In the genomic region with DNA sequence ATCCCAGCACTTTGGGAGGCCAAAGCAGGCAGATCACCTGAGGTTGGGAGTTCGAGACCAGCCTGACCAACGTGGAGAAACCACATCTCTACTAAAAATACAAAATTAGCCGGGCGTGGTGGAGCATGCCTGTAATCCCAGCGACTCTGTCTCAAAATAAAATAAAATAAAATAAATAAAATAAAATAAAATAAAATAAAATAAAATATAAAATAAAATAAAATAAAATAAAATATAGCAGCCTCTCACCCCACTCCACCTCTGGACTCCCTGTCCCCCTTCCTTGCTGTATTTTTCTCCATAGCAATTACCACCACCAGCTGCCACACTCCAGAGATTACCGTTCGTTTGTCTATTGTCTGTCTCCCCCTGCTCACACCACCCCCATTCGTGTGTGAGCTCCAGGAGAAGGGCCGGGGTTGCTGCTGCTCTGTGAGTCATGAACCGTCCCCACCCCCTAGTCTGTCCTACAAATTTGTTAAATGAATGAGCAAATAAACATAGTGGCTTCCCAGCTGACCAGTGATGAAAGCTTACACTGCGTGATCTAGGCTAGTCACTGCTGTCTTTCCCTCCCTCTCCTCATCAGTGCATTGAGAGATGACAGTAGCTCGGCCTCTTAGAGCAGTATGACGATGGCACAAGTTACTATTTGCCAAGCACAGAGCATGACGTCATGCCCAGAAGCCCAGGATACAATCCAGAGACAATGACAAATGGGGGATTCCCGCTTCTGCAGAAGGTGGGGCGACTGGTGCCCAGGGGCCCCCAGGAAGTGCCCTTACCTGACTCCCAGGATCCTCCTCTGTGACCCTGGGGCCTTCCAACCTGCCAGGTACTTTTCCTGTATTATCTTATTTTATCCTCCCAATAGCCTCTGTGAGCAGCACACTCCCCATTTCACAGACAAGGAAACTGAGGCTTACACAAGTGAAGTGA, we compare ENCODE assay signal across 8 cellular contexts. TPM values are rescaled to one million over a fixed set of nuclear protein-coding genes. Genes with fewer than 3 reads are reported as not detected.
A peak's percentile ranks its signal among the peaks of the same experiment; 100 is the strongest.
DNase-seq lines count a peak whose midpoint lies in the region; TF ChIP-seq lines count a peak whose summit lies in the region.

No MANE protein-coding gene starts in this region.

- H3K27ac ChIP-seq in liver (ENCODE audit: low read depth in 1 of 2, low read length in 2 of 2) = no peak overlapping the region
- no peak overlapping the region for H3K27ac ChIP-seq in tibial artery

- no peaks in the 10 kb centered on the region for H3K36me3 ChIP-seq in adipocyte (ENCODE audit: control insufficient read depth, insufficient read depth, low read length, severe bottlenecking)
- no peaks in the 10 kb centered on the region for H3K36me3 ChIP-seq in liver (ENCODE audit: control insufficient read depth in 4 of 4, insufficient read depth in 3 of 4, low read depth in 1 of 4, low read length in 3 of 4)
- H3K36me3 ChIP-seq in tibial artery = no peaks in the 10 kb centered on the region

- H3K9ac ChIP-seq in adipocyte (ENCODE audit: low read length) = no peak overlapping the region
- no peak overlapping the region for H3K9ac ChIP-seq in liver (ENCODE audit: low read depth in 1 of 2, low read length in 2 of 2)

- no peaks in the 10 kb centered on the region for H3K27me3 ChIP-seq in adipocyte (replicated peaks; ENCODE audit: control insufficient read depth, insufficient read depth, low read length)
- H3K27me3 ChIP-seq in liver (ENCODE audit: control insufficient read depth in 4 of 4, insufficient read depth in 4 of 4, low read length in 3 of 4) = no peaks in the 10 kb centered on the region
- H3K27me3 ChIP-seq in tibial artery = no peaks in the 10 kb centered on the region

- 69% methylated on average over 16 of the region's 16 CpGs for WGBS in liver

- H3K4me3 ChIP-seq in adipocyte (ENCODE audit: low read length) (no peak overlapping the region), liver (ENCODE audit: low read depth in 1 of 3, low read length in 3 of 3) (no peak overlapping the region), tibial artery (no peak overlapping the region)

- no peak for TF ChIP-seq RAD21 in liver (IDR thresholded peaks at IDR 0.05)

- TF ChIP-seq CTCF in liver (IDR thresholded peaks at IDR 0.05; ENCODE audit: low read depth, low read length, missing input control) (no peak), tibial artery (IDR thresholded peaks at IDR 0.05) (no peak)

- intact Hi-C loops in tibial artery (cut with DNase I; ENCODE audit: low total_unique reads) = no loop called here

- H3K9me3 ChIP-seq in adipocyte (ENCODE audit: control insufficient read depth, low read length) = no peaks in the 10 kb centered on the region
- no peaks in the 10 kb centered on the region for H3K9me3 ChIP-seq in liver (ENCODE audit: control insufficient read depth in 4 of 4, low read length in 3 of 4)
- no peaks in the 10 kb centered on the region for H3K9me3 ChIP-seq in tibial artery

- H3K4me1 ChIP-seq in adipocyte (ENCODE audit: control insufficient read depth, insufficient read depth, low read length) (peaks cover 7% of the 10 kb centered on the region), liver (ENCODE audit: control insufficient read depth in 4 of 4, insufficient read depth in 4 of 4, low read length in 3 of 4) (peaks cover 0 to 2% (median under 1%) of the 10 kb centered on the region in 4 donors), tibial artery (peaks cover 0 to 17% (median 10%) of the 10 kb centered on the region in 4 donors)

- DNase-seq in DMS153 (lab: John Stamatoyannopoulos, UW) (peak; percentile 89), NCI-H1105 treated with DMSO at 0.1 percent for 48 hours (lab: John Stamatoyannopoulos, UW) (peak; percentile 85), adipocyte (ENCODE audit: low read depth) (peak; percentile 94), NOMO-1 (lab: John Stamatoyannopoulos, UW; ENCODE audit: unreplicated experiment in 2 of 2) (no peak), GOT3 (lab: John Stamatoyannopoulos, UW) (no peak), tibial artery (no peak)
- DNase-seq in activated CD8-positive, alpha-beta memory T cell treated with anti-CD3 and anti-CD28 coated beads, Interleukin-2, amount 50 U/mL, for 4 hours = no peak

TF ChIP-seq in liver, 16 proteins besides CTCF, POLR2A, EP300 and RAD21:
- TF ChIP-seq YY1 (IDR thresholded peaks at IDR 0.05) (no peak), FOXA2 (IDR thresholded peaks at IDR 0.05) (no peak), HNF4G (IDR thresholded peaks at IDR 0.05) (no peak), HNF4A (conservative IDR thresholded peaks at IDR 0.05) (no peak), GABPA (IDR thresholded peaks at IDR 0.05 in 1 of 2, conservative IDR thresholded peaks at IDR 0.05 in 1 of 2) (no peak), TAF1 (conservative IDR thresholded peaks at IDR 0.05) (no peak), NR2F2 (IDR thresholded peaks at IDR 0.05) (no peak), RXRA (IDR thresholded peaks at IDR 0.05) (peak in 1 of 2 donors; percentile 36), JUND (IDR thresholded peaks at IDR 0.05) (peak in 1 of 2 donors; percentile 14), EGR1 (IDR thresholded peaks at IDR 0.05; ENCODE audit: low read depth in 2 of 2) (no peak), SP1 (IDR thresholded peaks at IDR 0.05) (peak; percentile 26), FOXA1 (IDR thresholded peaks at IDR 0.05) (no peak)
- TF ChIP-seq, protein P1, sequence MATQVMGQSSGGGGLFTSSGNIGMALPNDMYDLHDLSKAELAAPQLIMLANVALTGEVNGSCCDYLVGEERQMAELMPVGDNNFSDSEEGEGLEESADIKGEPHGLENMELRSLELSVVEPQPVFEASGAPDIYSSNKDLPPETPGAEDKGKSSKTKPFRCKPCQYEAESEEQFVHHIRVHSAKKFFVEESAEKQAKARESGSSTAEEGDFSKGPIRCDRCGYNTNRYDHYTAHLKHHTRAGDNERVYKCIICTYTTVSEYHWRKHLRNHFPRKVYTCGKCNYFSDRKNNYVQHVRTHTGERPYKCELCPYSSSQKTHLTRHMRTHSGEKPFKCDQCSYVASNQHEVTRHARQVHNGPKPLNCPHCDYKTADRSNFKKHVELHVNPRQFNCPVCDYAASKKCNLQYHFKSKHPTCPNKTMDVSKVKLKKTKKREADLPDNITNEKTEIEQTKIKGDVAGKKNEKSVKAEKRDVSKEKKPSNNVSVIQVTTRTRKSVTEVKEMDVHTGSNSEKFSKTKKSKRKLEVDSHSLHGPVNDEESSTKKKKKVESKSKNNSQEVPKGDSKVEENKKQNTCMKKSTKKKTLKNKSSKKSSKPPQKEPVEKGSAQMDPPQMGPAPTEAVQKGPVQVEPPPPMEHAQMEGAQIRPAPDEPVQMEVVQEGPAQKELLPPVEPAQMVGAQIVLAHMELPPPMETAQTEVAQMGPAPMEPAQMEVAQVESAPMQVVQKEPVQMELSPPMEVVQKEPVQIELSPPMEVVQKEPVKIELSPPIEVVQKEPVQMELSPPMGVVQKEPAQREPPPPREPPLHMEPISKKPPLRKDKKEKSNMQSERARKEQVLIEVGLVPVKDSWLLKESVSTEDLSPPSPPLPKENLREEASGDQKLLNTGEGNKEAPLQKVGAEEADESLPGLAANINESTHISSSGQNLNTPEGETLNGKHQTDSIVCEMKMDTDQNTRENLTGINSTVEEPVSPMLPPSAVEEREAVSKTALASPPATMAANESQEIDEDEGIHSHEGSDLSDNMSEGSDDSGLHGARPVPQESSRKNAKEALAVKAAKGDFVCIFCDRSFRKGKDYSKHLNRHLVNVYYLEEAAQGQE (IDR thresholded peaks at IDR 0.05) = no peak
- TF ChIP-seq, protein P2, sequence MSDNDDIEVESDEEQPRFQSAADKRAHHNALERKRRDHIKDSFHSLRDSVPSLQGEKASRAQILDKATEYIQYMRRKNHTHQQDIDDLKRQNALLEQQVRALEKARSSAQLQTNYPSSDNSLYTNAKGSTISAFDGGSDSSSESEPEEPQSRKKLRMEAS (IDR thresholded peaks at IDR 0.05) = no peak
- TF ChIP-seq, protein P3, sequence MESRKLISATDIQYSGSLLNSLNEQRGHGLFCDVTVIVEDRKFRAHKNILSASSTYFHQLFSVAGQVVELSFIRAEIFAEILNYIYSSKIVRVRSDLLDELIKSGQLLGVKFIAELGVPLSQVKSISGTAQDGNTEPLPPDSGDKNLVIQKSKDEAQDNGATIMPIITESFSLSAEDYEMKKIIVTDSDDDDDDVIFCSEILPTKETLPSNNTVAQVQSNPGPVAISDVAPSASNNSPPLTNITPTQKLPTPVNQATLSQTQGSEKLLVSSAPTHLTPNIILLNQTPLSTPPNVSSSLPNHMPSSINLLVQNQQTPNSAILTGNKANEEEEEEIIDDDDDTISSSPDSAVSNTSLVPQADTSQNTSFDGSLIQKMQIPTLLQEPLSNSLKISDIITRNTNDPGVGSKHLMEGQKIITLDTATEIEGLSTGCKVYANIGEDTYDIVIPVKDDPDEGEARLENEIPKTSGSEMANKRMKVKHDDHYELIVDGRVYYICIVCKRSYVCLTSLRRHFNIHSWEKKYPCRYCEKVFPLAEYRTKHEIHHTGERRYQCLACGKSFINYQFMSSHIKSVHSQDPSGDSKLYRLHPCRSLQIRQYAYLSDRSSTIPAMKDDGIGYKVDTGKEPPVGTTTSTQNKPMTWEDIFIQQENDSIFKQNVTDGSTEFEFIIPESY (IDR thresholded peaks at IDR 0.05) = no peak
- TF ChIP-seq, protein P4, sequence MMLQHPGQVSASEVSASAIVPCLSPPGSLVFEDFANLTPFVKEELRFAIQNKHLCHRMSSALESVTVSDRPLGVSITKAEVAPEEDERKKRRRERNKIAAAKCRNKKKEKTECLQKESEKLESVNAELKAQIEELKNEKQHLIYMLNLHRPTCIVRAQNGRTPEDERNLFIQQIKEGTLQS (IDR thresholded peaks at IDR 0.05) = no peak

RNA-seq across cellular contexts. Expression of a gene that starts 8.3 kb away (rescaled TPM):
- 10 to 100 TPM in 1 of 2 donors, 1 to 10 TPM in 1; 5.8 to 11.1 TPM for total RNA-seq in liver
- 1 to 10 TPM; 2.9 to 7.9 TPM for polyA plus RNA-seq in liver

RNA-seq across cellular contexts. Expression of a gene that starts 48.3 kb away (rescaled TPM):
- total RNA-seq in liver = 1 to 10 TPM in 1 of 2 donors, under 1 TPM in 1; 0.79 to 3.0 TPM
- 1 to 10 TPM; 1.9 to 3.2 TPM for polyA plus RNA-seq in liver

Comparison
In these comparisons a context has a peak if more than half of its experiments do, and no peak if none do; other contexts are left out.
1. DNase-seq: peak in DMS153 (single experiment), NCI-H1105 treated with DMSO at 0.1 percent for 48 hours (single experiment) and adipocyte (single experiment); none in NOMO-1 (0 of 2), GOT3 (single experiment), activated CD8-positive, alpha-beta memory T cell treated with anti-CD3 and anti-CD28 coated beads, Interleukin-2, amount 50 U/mL, for 4 hours (single experiment) and tibial artery (0 of 2).